ENCODE assay signal across 1 cellular context in the genomic region with DNA sequence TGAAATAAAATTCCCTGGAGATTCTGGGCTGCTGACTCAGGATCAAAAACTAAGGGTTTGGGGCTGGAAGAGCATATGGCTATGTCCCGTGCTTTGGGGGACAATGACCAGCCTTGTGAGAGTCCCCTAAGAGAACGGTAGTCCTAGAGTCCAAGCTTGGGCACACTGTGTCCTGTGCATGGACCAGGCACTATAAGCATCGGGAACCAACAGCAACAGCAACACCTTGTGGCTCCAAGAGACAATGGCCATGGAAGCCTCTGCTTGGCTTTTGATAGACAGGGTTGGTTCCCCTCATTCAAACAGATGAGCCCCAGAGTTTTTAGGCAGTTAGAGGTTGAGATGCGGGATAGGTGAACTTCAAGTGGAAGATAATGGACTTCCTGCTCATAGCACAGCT.
TF ChIP-seq lines count a peak whose summit lies in the region.

No MANE protein-coding gene starts in this region.

TF ChIP-seq in Ishikawa, 13 proteins besides CTCF, POLR2A, EP300 and RAD21 (continued from another document):
- no peak for TF ChIP-seq REST (IDR thresholded peaks at IDR 0.05; ENCODE audit: low read depth)
- no peak for TF ChIP-seq TCF12 (IDR thresholded peaks at IDR 0.05; ENCODE audit: low read depth)
